In genomic region chr17:60745544-60745943, GRCh38 we compare ENCODE assay signal across 26 cellular contexts.
DNase-seq lines count a peak whose midpoint lies in the region; ATAC-seq and TF ChIP-seq lines count a peak whose summit lies in the region.
"Had no signal": no experiment of that assay in that cellular context is flagged by ENCODE, and none has a peak within 500 bp of the region (broad histone marks: within the 10 kb centered on the region; RNA-seq: fewer than 3 reads in every experiment).

No MANE protein-coding gene starts in this region.

- H3K36me3 ChIP-seq in WERI-Rb-1, result no peaks in the 10 kb centered on the region
- H3K36me3 ChIP-seq: SJCRH30 had no signal

- no peaks in the 10 kb centered on the region for H3K27me3 Mint-ChIP-seq in stimulated activated naive B cell treated with anti-CD40 and anti-IgM and Interleukin-4, amounts not matched to agents 10 μg/mL and 1 μg/mL and 100 μg/mL, for 72 hours

- H3K36me3 Mint-ChIP-seq in stimulated activated naive B cell treated with anti-CD40 and anti-IgM and Interleukin-4, amounts not matched to agents 10 μg/mL and 1 μg/mL and 100 μg/mL, for 72 hours, result peaks cover 2 to 8% of the 10 kb centered on the region in 2 donors
- H3K36me3 Mint-ChIP-seq: natural killer cell had no signal

- H3K27ac Mint-ChIP-seq in stimulated activated naive B cell treated with anti-CD40 and anti-IgM and Interleukin-4, amounts not matched to agents 10 μg/mL and 1 μg/mL and 100 μg/mL, for 72 hours, result no peak overlapping the region
- H3K27ac Mint-ChIP-seq: activated CD4-positive, alpha-beta T cell treated with anti-CD3 and anti-CD28 coated beads, Interleukin-2, amount 10 ng/mL, durations not matched to agents 24 days and 14 days; activated naive CD4-positive, alpha-beta T cell treated with anti-CD3 and anti-CD28 coated beads for 36 hours; natural killer cell had no signal

- no peak overlapping the region for H3K4me3 ChIP-seq in cardiac fibroblast (replicated peaks in 1 of 2; ENCODE audit: low read depth in 2 of 2, low read length in 2 of 2)
- no peak overlapping the region for H3K4me3 ChIP-seq in WERI-Rb-1 (ENCODE audit: low read depth, low read length)
- H3K4me3 ChIP-seq: heart left ventricle, SJCRH30 had no signal

- peaks cover under 1 to 2% of the 10 kb centered on the region in 2 donors for H3K9me3 Mint-ChIP-seq in stimulated activated naive B cell treated with anti-CD40 and anti-IgM and Interleukin-4, amounts not matched to agents 10 μg/mL and 1 μg/mL and 100 μg/mL, for 72 hours

- H3K27me3 ChIP-seq in WERI-Rb-1 (ENCODE audit: insufficient read depth, low read depth, severe bottlenecking), result no peaks in the 10 kb centered on the region
- H3K27me3 ChIP-seq: heart left ventricle, SJCRH30 had no signal

- intact Hi-C loops in posterior vena cava (cut with DNase I), result no loop called here

- TF ChIP-seq CTCF in cardiac fibroblast (IDR thresholded peaks at IDR 0.05; ENCODE audit: low read depth, low read length) (no peak), WERI-Rb-1 (IDR thresholded peaks at IDR 0.05; ENCODE audit: low read depth, low read length) (no peak)

- peaks cover 3 to 5% of the 10 kb centered on the region in 2 donors for H3K4me1 Mint-ChIP-seq in stimulated activated naive B cell treated with anti-CD40 and anti-IgM and Interleukin-4, amounts not matched to agents 10 μg/mL and 1 μg/mL and 100 μg/mL, for 72 hours
- H3K4me1 Mint-ChIP-seq: activated CD4-positive, alpha-beta T cell treated with anti-CD3 and anti-CD28 coated beads, Interleukin-2, amount 10 ng/mL, durations not matched to agents 24 days and 14 days had no signal

- H3K9me3 ChIP-seq in WERI-Rb-1 (ENCODE audit: severe bottlenecking), result peaks cover 4% of the 10 kb centered on the region
- H3K9me3 ChIP-seq: SJCRH30 had no signal

- ATAC-seq in stimulated activated naive B cell treated with anti-CD40 and anti-IgM and Interleukin-4, amounts not matched to agents 10 μg/mL and 1 μg/mL and 100 μg/mL, for 72 hours (replicated peaks), result no peak
- ATAC-seq: heart left ventricle, natural killer cell had no signal

- peak; percentile 30 for DNase-seq in DMS114 treated with DMSO at 0.1 percent for 48 hours (lab: John Stamatoyannopoulos, UW; ENCODE audit: unreplicated experiment)
- DNase-seq in M059J (ENCODE audit: low read depth), result peak; percentile 3
- DNase-seq in cardiac fibroblast (ENCODE audit: low read depth in 2 of 2), result peak; percentile 14 to 17
- peak; percentile 56 for DNase-seq in midbrain (lab: John Stamatoyannopoulos, UW)
- DNase-seq in posterior vena cava (ENCODE audit: low spot score), result no peak
- no peak for DNase-seq in stimulated activated naive B cell treated with anti-CD40 and anti-IgM and Interleukin-4, amounts not matched to agents 10 μg/mL and 1 μg/mL and 100 μg/mL, for 72 hours
- DNase-seq in WERI-Rb-1, result no peak
- no peak for DNase-seq in activated naive CD4-positive, alpha-beta T cell treated with Interleukin-2 at 50 U/mL for 16 hours
- DNase-seq: activated CD4-positive, alpha-beta T cell treated with anti-CD3 and anti-CD28 coated beads, Interleukin-2, amount 10 ng/mL, durations not matched to agents 24 days and 14 days; activated CD8-positive, alpha-beta memory T cell treated with anti-CD3 and anti-CD28 coated beads, Interleukin-2, amount 50 U/mL, for 48 hours; activated naive CD4-positive, alpha-beta T cell treated with anti-CD3 and anti-CD28 coated beads for 36 hours; cortex of kidney; DMS153; GOT3; heart left ventricle; islet precursor cell; KG1; mammary epithelial cell; natural killer cell; NCI-H1417 treated with DMSO at 0.1 percent for 48 hours; NCI-H226; SJCRH30; stimulated activated CD4-positive, alpha-beta T cell treated with anti-CD3 and anti-CD28 coated beads, Interleukin-15, amount 100 ng/mL, for 24 hours; stimulated activated naive CD4-positive, alpha-beta T cell; T-helper 9 cell; trophoblast cell had no signal

- H3K27ac ChIP-seq in WERI-Rb-1, result no peak overlapping the region
- H3K27ac ChIP-seq: heart left ventricle, SJCRH30 had no signal

- H3K4me3 Mint-ChIP-seq in stimulated activated naive B cell treated with anti-CD40 and anti-IgM and Interleukin-4, amounts not matched to agents 10 μg/mL and 1 μg/mL and 100 μg/mL, for 72 hours, result no peak overlapping the region
- H3K4me3 Mint-ChIP-seq: activated CD4-positive, alpha-beta T cell treated with anti-CD3 and anti-CD28 coated beads, Interleukin-2, amount 10 ng/mL, durations not matched to agents 24 days and 14 days; activated naive CD4-positive, alpha-beta T cell treated with anti-CD3 and anti-CD28 coated beads for 36 hours; natural killer cell had no signal

Comparison
In these comparisons a context has a peak if more than half of its experiments do, and no peak if none do; other contexts are left out.
1. DNase-seq: peak in DMS114 treated with DMSO at 0.1 percent for 48 hours (single experiment), M059J (single experiment), cardiac fibroblast (2 of 2) and midbrain (single experiment); none in posterior vena cava (single experiment), stimulated activated naive B cell treated with anti-CD40 and anti-IgM and Interleukin-4, amounts not matched to agents 10 μg/mL and 1 μg/mL and 100 μg/mL, for 72 hours (single experiment), WERI-Rb-1 (single experiment) and activated naive CD4-positive, alpha-beta T cell treated with Interleukin-2 at 50 U/mL for 16 hours (single experiment).